In the genomic region with DNA sequence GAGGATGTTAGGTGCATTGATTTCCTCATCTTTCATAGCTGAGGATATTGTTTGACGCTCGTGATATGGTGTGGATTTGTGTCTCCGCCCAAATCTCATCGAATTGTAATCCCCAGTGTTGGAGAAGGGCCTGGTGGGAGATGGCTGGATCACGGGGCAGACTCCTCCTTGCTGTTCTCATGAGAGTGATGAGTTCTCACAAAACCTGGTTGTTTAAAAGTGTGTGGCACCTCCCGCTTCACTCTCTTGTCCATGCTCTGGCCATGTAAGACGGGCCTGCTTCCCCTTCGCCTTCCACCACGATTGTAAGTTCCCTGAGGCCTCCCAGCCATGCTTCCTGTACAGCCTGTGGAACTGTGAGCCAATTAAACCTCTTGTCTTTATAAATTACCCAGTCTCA, we compare ENCODE assay signal across 34 cellular contexts.
"Had no signal": no experiment of that assay in that cellular context is flagged by ENCODE, and none has a peak within 500 bp of the region (broad histone marks: within the 10 kb centered on the region; RNA-seq: fewer than 3 reads in every experiment).

No MANE protein-coding gene starts in this region.

- ATAC-seq: activated CD8-positive, alpha-beta T cell treated with anti-CD3 and anti-CD28 coated beads for 36 hours; activated naive CD4-positive, alpha-beta T cell treated with anti-CD3 and anti-CD28 coated beads, Interleukin-2, amount 50 U/mL, for 72 hours; activated T-cell treated with anti-CD3 and anti-CD28 coated beads, Interleukin-2, amount 50 U/mL, for 4 hours; body of pancreas; K562; Right ventricle myocardium inferior had no signal

- H3K4me3 ChIP-seq: adrenal gland, body of pancreas, breast epithelium, K562, PC-9 had no signal

- H3K4me1 ChIP-seq: adrenal gland, body of pancreas, breast epithelium had no signal

- H3K27me3 ChIP-seq: adrenal gland, body of pancreas, breast epithelium had no signal

- H3K9me3 ChIP-seq: adrenal gland, body of pancreas, breast epithelium had no signal

- DNase-seq: activated B cell treated with CpG ODN at 0.5 μM for 24 hours; activated CD4-positive, alpha-beta T cell treated with anti-CD3 and anti-CD28 coated beads, Interleukin-2, amount 10 ng/mL, durations not matched to agents 24 days and 14 days; activated CD4-positive, alpha-beta T cell treated with anti-CD3 and anti-CD28 coated beads, Interleukin-2, amount 50 U/mL, for 4 hours; activated CD8-positive, alpha-beta T cell treated with anti-CD3 and anti-CD28 coated beads for 36 hours; activated gamma-delta T cell treated with Interleukin-2 at 50 U/mL for 16 hours; activated naive CD4-positive, alpha-beta T cell treated with anti-CD3 and anti-CD28 coated beads for 36 hours; activated T-cell treated with anti-CD3 and anti-CD28 coated beads, Interleukin-2, amount 50 U/mL, for 4 hours; IMR-90; NCI-H1092 treated with DMSO at 0.1 percent for 48 hours; NCI-H1417; NCI-H146; NCI-H187; NCI-H2029 treated with DMSO at 0.1 percent for 48 hours; NCI-H2107; NCI-H2171; NCI-H510A; NCI-H526; NCI-H748 treated with DMSO at 0.1 percent for 48 hours; NK-92 treated with Interleukin-12 subunit alpha and Interleukin-12 subunit beta, amount 100 ng/mL, for 24 hours; PC-9; SW 1271; T-helper 1 cell; T-helper 2 cell; T-helper 9 cell had no signal

- FAIRE-seq: astrocyte, K562, RCC 7860 had no signal

- H3K27ac ChIP-seq: adrenal gland, body of pancreas, breast epithelium, PC-9, RWPE1, VCaP had no signal

- H3K36me3 ChIP-seq: adrenal gland, breast epithelium had no signal
